8 cellular contexts compared by ENCODE assay signal in genomic region chr14:81400852-81401251, GRCh38. TPM values are rescaled to one million over a fixed set of nuclear protein-coding genes. Genes with fewer than 3 reads are reported as not detected.
DNase-seq lines count a peak whose midpoint lies in the region; ATAC-seq and TF ChIP-seq lines count a peak whose summit lies in the region.

No MANE protein-coding gene starts in this region.

- no peak overlapping the region for H3K4me3 ChIP-seq in MM.1S (ENCODE audit: low read length)
- no peak overlapping the region for H3K4me3 ChIP-seq in mucosa of descending colon

- intact Hi-C loops in MCF 10A (cut with micrococcal nuclease), result loop anchor here (1.0 to 2.0 kb wide), 4 partner anchors 34 to 180 kb away; no protein-coding TSS in a partner anchor
- intact Hi-C loops in mucosa of descending colon (cut with DNase I, micrococcal nuclease), result no loop called here

- H3K36me3 ChIP-seq in MM.1S (replicated peaks; ENCODE audit: insufficient read depth, low read length) (no peaks in the 10 kb centered on the region), mucosa of descending colon (ENCODE audit: low read depth) (no peaks in the 10 kb centered on the region)

- POLR2A ChIA-PET in MCF 10A (lab: Yijun Ruan, JAX), result interaction anchor here (0.7 to 6.3 kb wide), 30 partner anchors 10 to 183 kb away, joined by 3 to 78 read pairs (median 8); partner anchors contain the start of gene GTF2A1

- H3K27ac Mint-ChIP-seq in MCF 10A (ENCODE audit: low read depth, unreplicated experiment), result peak overlapping the region; percentile 99

- CTCF ChIA-PET in MCF 10A (lab: Yijun Ruan, JAX), result interaction anchor here (1.0 kb wide), 1 partner anchor 131 kb away, joined by 3 read pairs; no protein-coding TSS in a partner anchor

- H3K27ac ChIP-seq in MM.1S (ENCODE audit: low read length), result peak overlapping the region; percentile 93; the same call in 1 of the 2 replicates

- peaks cover 7% of the 10 kb centered on the region for H3K36me3 Mint-ChIP-seq in MCF 10A (ENCODE audit: insufficient read depth, unreplicated experiment)

- DNase-seq in EL (peak; percentile 92), MM.1S (no peak), MCF 10A (ENCODE audit: unreplicated experiment) (peak; percentile 99), mucosa of descending colon (peak in 2 of 3 donors; percentile 37 to 73)
- DNase-seq in activated CD4-positive, CD25-positive, alpha-beta regulatory T cell treated with anti-CD3 and anti-CD28 coated beads, Interleukin-2, amount 50 U/mL, for 72 hours, result no peak
- no peak for DNase-seq in effector CD8-positive, alpha-beta T cell (lab: John Stamatoyannopoulos, UW)

- H4K20me1 ChIP-seq in MM.1S (ENCODE audit: insufficient read depth, low read length), result no peaks in the 10 kb centered on the region

- peaks cover 25% of the 10 kb centered on the region for H3K79me2 ChIP-seq in MM.1S (ENCODE audit: low read length)

- H3K27me3 ChIP-seq in MM.1S (replicated peaks; ENCODE audit: insufficient read depth, low read length), result no peaks in the 10 kb centered on the region

- H3K4me1 ChIP-seq in MM.1S (ENCODE audit: low read length) (peaks cover 35% of the 10 kb centered on the region), mucosa of descending colon (ENCODE audit: low read depth) (peaks cover 8% of the 10 kb centered on the region)

- H3K9me3 ChIP-seq in MM.1S (replicated peaks; ENCODE audit: insufficient read depth, low read length) (no peaks in the 10 kb centered on the region), mucosa of descending colon (no peaks in the 10 kb centered on the region)

- H3K4me1 Mint-ChIP-seq in MCF 10A (ENCODE audit: insufficient read depth, unreplicated experiment), result peaks cover 37% of the 10 kb centered on the region

- peak overlapping the region; percentile 35 for H3K4me3 Mint-ChIP-seq in MCF 10A (ENCODE audit: unreplicated experiment)

- no peaks in the 10 kb centered on the region for H3K9me3 Mint-ChIP-seq in MCF 10A (ENCODE audit: unreplicated experiment)

- no peak overlapping the region for H2AFZ ChIP-seq in MM.1S (ENCODE audit: low read length)

- peak overlapping the region; percentile 32 for H3K4me2 ChIP-seq in MM.1S (ENCODE audit: low read depth, low read length)

- no peak overlapping the region for H3K9ac ChIP-seq in MM.1S (ENCODE audit: low read length)

- no peaks in the 10 kb centered on the region for H3K27me3 Mint-ChIP-seq in MCF 10A (ENCODE audit: insufficient read depth, unreplicated experiment)

- peaks cover 14% of the 10 kb centered on the region for H3F3A ChIP-seq in MM.1S (ENCODE audit: insufficient read depth, low read length)

- H3K9me2 ChIP-seq in MM.1S (replicated peaks; ENCODE audit: insufficient read depth, low read length), result no peaks in the 10 kb centered on the region

- no TSS peak for BruUV-seq in MCF 10A (replicated peaks; lab: Mats Ljungman, UMichigan)

- peak; percentile 88 for ATAC-seq in mucosa of descending colon
- no peak for ATAC-seq in HG02981 (IDR thresholded peaks at IDR 0.05; ENCODE audit: unreplicated experiment)
- ATAC-seq in HG03520 (IDR thresholded peaks at IDR 0.05; ENCODE audit: unreplicated experiment), result no peak

- TF ChIP-seq CTCF in MM.1S (IDR thresholded peaks at IDR 0.05; ENCODE audit: low read length) (no peak), MCF 10A (IDR thresholded peaks at IDR 0.05; ENCODE audit: unreplicated experiment) (no peak), mucosa of descending colon (IDR thresholded peaks at IDR 0.05) (no peak)

RNA-seq across cellular contexts. Expression of gene STON2, which starts 0.7 kb away (rescaled TPM):
- total RNA-seq in MCF 10A (2022) (20.9 and 23.5 TPM in 2 replicates), mucosa of descending colon (10 to 100 TPM; 17.1 to 31.1 (median 20.7) TPM)

Comparison
In these comparisons a context has a peak if more than half of its experiments do, and no peak if none do; other contexts are left out.
1. DNase-seq: peak in EL (single experiment), MCF 10A (single experiment) and mucosa of descending colon (2 of 3); none in MM.1S (single experiment), activated CD4-positive, CD25-positive, alpha-beta regulatory T cell treated with anti-CD3 and anti-CD28 coated beads, Interleukin-2, amount 50 U/mL, for 72 hours (single experiment) and effector CD8-positive, alpha-beta T cell (single experiment).